In genomic region chr7:30843741-30844482, GRCh38 we compare ENCODE assay signal across 1 cellular context.
TF ChIP-seq lines count a peak whose summit lies in the region.

No MANE protein-coding gene starts in this region.

TF ChIP-seq in GM23338, 12 proteins besides CTCF, POLR2A, EP300 and RAD21 (continued from another document):
- TF ChIP-seq, protein P1, sequence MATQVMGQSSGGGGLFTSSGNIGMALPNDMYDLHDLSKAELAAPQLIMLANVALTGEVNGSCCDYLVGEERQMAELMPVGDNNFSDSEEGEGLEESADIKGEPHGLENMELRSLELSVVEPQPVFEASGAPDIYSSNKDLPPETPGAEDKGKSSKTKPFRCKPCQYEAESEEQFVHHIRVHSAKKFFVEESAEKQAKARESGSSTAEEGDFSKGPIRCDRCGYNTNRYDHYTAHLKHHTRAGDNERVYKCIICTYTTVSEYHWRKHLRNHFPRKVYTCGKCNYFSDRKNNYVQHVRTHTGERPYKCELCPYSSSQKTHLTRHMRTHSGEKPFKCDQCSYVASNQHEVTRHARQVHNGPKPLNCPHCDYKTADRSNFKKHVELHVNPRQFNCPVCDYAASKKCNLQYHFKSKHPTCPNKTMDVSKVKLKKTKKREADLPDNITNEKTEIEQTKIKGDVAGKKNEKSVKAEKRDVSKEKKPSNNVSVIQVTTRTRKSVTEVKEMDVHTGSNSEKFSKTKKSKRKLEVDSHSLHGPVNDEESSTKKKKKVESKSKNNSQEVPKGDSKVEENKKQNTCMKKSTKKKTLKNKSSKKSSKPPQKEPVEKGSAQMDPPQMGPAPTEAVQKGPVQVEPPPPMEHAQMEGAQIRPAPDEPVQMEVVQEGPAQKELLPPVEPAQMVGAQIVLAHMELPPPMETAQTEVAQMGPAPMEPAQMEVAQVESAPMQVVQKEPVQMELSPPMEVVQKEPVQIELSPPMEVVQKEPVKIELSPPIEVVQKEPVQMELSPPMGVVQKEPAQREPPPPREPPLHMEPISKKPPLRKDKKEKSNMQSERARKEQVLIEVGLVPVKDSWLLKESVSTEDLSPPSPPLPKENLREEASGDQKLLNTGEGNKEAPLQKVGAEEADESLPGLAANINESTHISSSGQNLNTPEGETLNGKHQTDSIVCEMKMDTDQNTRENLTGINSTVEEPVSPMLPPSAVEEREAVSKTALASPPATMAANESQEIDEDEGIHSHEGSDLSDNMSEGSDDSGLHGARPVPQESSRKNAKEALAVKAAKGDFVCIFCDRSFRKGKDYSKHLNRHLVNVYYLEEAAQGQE (IDR thresholded peaks at IDR 0.05; ENCODE audit: unreplicated experiment) = no peak
- TF ChIP-seq POLR2AphosphoS5 (IDR thresholded peaks at IDR 0.05; ENCODE audit: low read depth) (no peak), EZH2 (IDR thresholded peaks at IDR 0.05; ENCODE audit: low read depth, unreplicated experiment) (no peak), ZNF114 (CRISPR knock-in tag; IDR thresholded peaks at IDR 0.05) (no peak)
